25 cellular contexts compared by ENCODE assay signal in genomic region chr17:33924105-33924504, GRCh38.
"Had no signal": no experiment of that assay in that cellular context is flagged by ENCODE, and none has a peak within 500 bp of the region (broad histone marks: within the 10 kb centered on the region; RNA-seq: fewer than 3 reads in every experiment).

No MANE protein-coding gene starts in this region.

- H3K4me1 ChIP-seq: esophagus muscularis mucosa, foreskin keratinocyte, gastroesophageal sphincter, heart right ventricle, left lung, psoas muscle, sigmoid colon, stomach, thyroid gland, vagina had no signal

- ATAC-seq: foreskin keratinocyte; gastroesophageal sphincter; heart right ventricle; left cardiac atrium; left lung; naive thymus-derived CD4-positive, alpha-beta T cell; psoas muscle; right cardiac atrium; stimulated activated effector memory CD8-positive, alpha-beta T cell treated with anti-CD3 and anti-CD28 coated beads, Interleukin-12 subunit alpha, Interleukin-12 subunit beta, amount 100 ng/mL, for 72 hours had no signal

- H3K9me3 Mint-ChIP-seq: mesothelial cell of epicardium; nephron; neural progenitor cell; stimulated activated effector memory CD8-positive, alpha-beta T cell treated with anti-CD3 and anti-CD28 coated beads, Interleukin-12 subunit alpha, Interleukin-12 subunit beta, amount 100 ng/mL, for 72 hours had no signal

- H3K36me3 Mint-ChIP-seq: mesothelial cell of epicardium; naive thymus-derived CD4-positive, alpha-beta T cell; neural progenitor cell; stimulated activated effector memory CD8-positive, alpha-beta T cell treated with anti-CD3 and anti-CD28 coated beads, Interleukin-12 subunit alpha, Interleukin-12 subunit beta, amount 100 ng/mL, for 72 hours had no signal

- DNase-seq: cortex of kidney; effector CD4-positive, alpha-beta T cell; foreskin keratinocyte; heart right ventricle; hippocampal formation; left cardiac atrium; left lung; mesenchymal stem cell; naive thymus-derived CD4-positive, alpha-beta T cell; psoas muscle; right cardiac atrium; sigmoid colon; stimulated activated CD4-positive, alpha-beta T cell treated with anti-CD3 and anti-CD28 coated beads, Interleukin-2, amount 100 ng/mL, for 24 hours; stimulated activated CD4-positive, alpha-beta T cell treated with anti-CD3 and anti-CD28 coated beads, Interleukin-4, amount 100 ng/mL, for 24 hours; stimulated activated naive CD4-positive, alpha-beta T cell treated with Interleukin-2 at 50 U/mL for 16 hours; stomach; thyroid gland; trophoblast cell had no signal

- H3K36me3 ChIP-seq: esophagus muscularis mucosa, gastroesophageal sphincter, heart right ventricle, left lung, neural progenitor cell, sigmoid colon, stomach, thyroid gland, vagina had no signal

- H3K27ac Mint-ChIP-seq: mesothelial cell of epicardium; naive thymus-derived CD4-positive, alpha-beta T cell; nephron; neural progenitor cell; stimulated activated effector memory CD8-positive, alpha-beta T cell treated with anti-CD3 and anti-CD28 coated beads, Interleukin-12 subunit alpha, Interleukin-12 subunit beta, amount 100 ng/mL, for 72 hours had no signal

- H3K9me3 ChIP-seq: esophagus muscularis mucosa, gastroesophageal sphincter, heart right ventricle, left lung, psoas muscle, sigmoid colon, stomach, thyroid gland, vagina had no signal

- H3K4me3 ChIP-seq: esophagus muscularis mucosa, gastroesophageal sphincter, heart right ventricle, left lung, neural progenitor cell, psoas muscle, sigmoid colon, stomach, thyroid gland, vagina had no signal

- H3K4me3 Mint-ChIP-seq: mesothelial cell of epicardium; naive thymus-derived CD4-positive, alpha-beta T cell; nephron; neural progenitor cell; stimulated activated effector memory CD8-positive, alpha-beta T cell treated with anti-CD3 and anti-CD28 coated beads, Interleukin-12 subunit alpha, Interleukin-12 subunit beta, amount 100 ng/mL, for 72 hours had no signal

- H3K4me1 Mint-ChIP-seq: mesothelial cell of epicardium; naive thymus-derived CD4-positive, alpha-beta T cell; stimulated activated effector memory CD8-positive, alpha-beta T cell treated with anti-CD3 and anti-CD28 coated beads, Interleukin-12 subunit alpha, Interleukin-12 subunit beta, amount 100 ng/mL, for 72 hours had no signal
